In the genomic region with DNA sequence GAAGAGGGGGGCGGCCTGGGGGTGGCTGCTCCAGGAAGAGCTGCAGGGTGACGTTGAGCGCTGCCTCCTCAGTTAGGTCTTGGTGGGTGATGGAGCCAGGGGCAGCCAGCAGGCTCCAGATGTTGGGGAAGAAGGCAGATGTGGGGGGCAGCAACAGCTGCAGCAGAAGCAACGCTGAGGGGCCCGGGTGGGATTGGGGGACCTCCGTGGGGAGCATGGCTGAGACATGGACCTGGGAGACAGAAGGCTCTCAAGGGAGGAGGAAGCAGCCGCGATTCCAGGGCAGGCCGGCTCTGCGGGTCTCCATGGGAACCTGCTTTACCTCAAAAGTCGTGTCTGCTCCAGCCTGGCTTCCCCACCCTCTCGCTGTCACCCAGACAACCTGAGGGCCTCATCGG, we compare ENCODE assay signal across 8 cellular contexts. TPM values are rescaled to one million over a fixed set of nuclear protein-coding genes. Genes with fewer than 3 reads are reported as not detected.
A peak's percentile ranks its signal among the peaks of the same experiment; 100 is the strongest.
DNase-seq lines count a peak whose midpoint lies in the region; ATAC-seq, FAIRE-seq and TF ChIP-seq lines count a peak whose summit lies in the region.

No MANE protein-coding gene starts in this region.

- no peak for DNase-seq in activated CD8-positive, alpha-beta T cell treated with anti-CD3 and anti-CD28 coated beads, Interleukin-2, amount 10 ng/mL, durations not matched to agents 7 days and 5 days
- DNase-seq in HepG2 (ENCODE audit: low spot score) (no peak), SIG-M5 treated with dmso at 0.1 percent for 504 hours (lab: John Stamatoyannopoulos, UW; ENCODE audit: unreplicated experiment) (no peak), HCEC 1CT (no peak), HT-29 (ENCODE audit: low spot score) (no peak), aorta (no peak)

- H3K36me3 ChIP-seq in HepG2 (replicated peaks in 1 of 2; ENCODE audit: control insufficient read depth in 1 of 2, insufficient read depth in 2 of 2, low read length in 2 of 2) (peaks cover 19 to 21% of the 10 kb centered on the region in 2 experiments; a peak in 4 of 5 replicates), aorta (ENCODE audit: control insufficient read depth in 1 of 2, insufficient read depth in 2 of 2, low read length in 1 of 2) (peaks cover 0 to 2% of the 10 kb centered on the region in 2 donors)

- TF ChIP-seq POLR2A in HepG2 (IDR thresholded peaks at IDR 0.05; ENCODE audit: insufficient read depth in 1 of 2, low read depth in 2 of 2, low read length in 2 of 2) = no peak

- 15% methylated on average over 11 of the region's 13 CpGs for WGBS in HepG2 (ENCODE audit: low lambda C conversion rate)
- 47 to 51% methylated on average over 12 to 13 of the region's 13 CpGs for WGBS in aorta, 2 donors

- no peak for TF ChIP-seq CTCF in 22Rv1 (IDR thresholded peaks at IDR 0.05)
- no peak for TF ChIP-seq CTCF in HepG2 (CRISPR knock-in tag; IDR thresholded peaks at IDR 0.05)

- H3K27me3 Mint-ChIP-seq in activated CD8-positive, alpha-beta T cell treated with anti-CD3 and anti-CD28 coated beads, Interleukin-2, amount 10 ng/mL, durations not matched to agents 7 days and 5 days (ENCODE audit: low read depth) = no peaks in the 10 kb centered on the region

- H3K9me3 Mint-ChIP-seq in activated CD8-positive, alpha-beta T cell treated with anti-CD3 and anti-CD28 coated beads, Interleukin-2, amount 10 ng/mL, durations not matched to agents 7 days and 5 days (ENCODE audit: insufficient read depth) = no peaks in the 10 kb centered on the region

- peak overlapping the region; percentile 62 for H3K9ac ChIP-seq in HepG2 (ENCODE audit: insufficient read depth, low read depth, low read length)

- intact Hi-C loops in HepG2 (cut with micrococcal nuclease; ENCODE audit: unreplicated experiment) = loop anchor here (10.0 kb wide), 1 partner anchor 148 kb away; the partner anchor contains the start of gene C2
- intact Hi-C loops in aorta (cut with DNase I) = no loop called here

- H3K4me2 ChIP-seq in HepG2 (ENCODE audit: low read depth, low read length) = peak overlapping the region; percentile 88

- FAIRE-seq in HepG2 (lab: Jason Lieb, UNC) = no peak

- BruUV-seq in HepG2 (replicated peaks; lab: Mats Ljungman, UMichigan) = no TSS peak

- no peak for TF ChIP-seq RAD21 in HepG2 (CRISPR knock-in tag; IDR thresholded peaks at IDR 0.05)

- H4K20me1 ChIP-seq in HepG2 (ENCODE audit: insufficient read depth, low read length) = no peaks in the 10 kb centered on the region

- H3K9me3 ChIP-seq in HepG2 (ENCODE audit: low read length) (no peaks in the 10 kb centered on the region), aorta (ENCODE audit: control insufficient read depth, low read length) (no peaks in the 10 kb centered on the region)

- CTCF ChIA-PET in activated CD8-positive, alpha-beta T cell treated with anti-CD3 and anti-CD28 coated beads, Interleukin-2, amount 10 ng/mL, durations not matched to agents 7 days and 5 days (lab: Charles Lee) = interaction anchor here (2.0 kb wide), 1 partner anchor 14 kb away, joined by 14 read pairs; no protein-coding TSS in a partner anchor
- CTCF ChIA-PET in HepG2 (lab: Yijun Ruan, JAX; ENCODE audit: low intra/inter-chr PET ratio, low total read pairs) = no interaction called here

- H3K27ac Mint-ChIP-seq in activated CD8-positive, alpha-beta T cell treated with anti-CD3 and anti-CD28 coated beads, Interleukin-2, amount 10 ng/mL, durations not matched to agents 7 days and 5 days = peak overlapping the region; percentile 91

- ATAC-seq in GM21723 (IDR thresholded peaks at IDR 0.05; ENCODE audit: unreplicated experiment) (peak; percentile 14), HepG2 (peak; percentile 18), aorta (ENCODE audit: low FRiP score) (no peak)
- ATAC-seq in activated CD8-positive, alpha-beta T cell treated with anti-CD3 and anti-CD28 coated beads, Interleukin-2, amount 10 ng/mL, durations not matched to agents 7 days and 5 days = peak; percentile 20

- POLR2A ChIA-PET in activated CD8-positive, alpha-beta T cell treated with anti-CD3 and anti-CD28 coated beads, Interleukin-2, amount 10 ng/mL, durations not matched to agents 7 days and 5 days (lab: Charles Lee) = interaction anchor here (1.3 to 1.8 kb wide), 3 partner anchors 37 to 41 kb away, joined by 3 to 9 read pairs (median 3); partner anchors contain the start of gene MSH5
- POLR2A ChIA-PET in HepG2 (lab: Yijun Ruan, JAX) = interaction anchor here (1.3 to 9.0 kb wide), 12 partner anchors 10 to 119 kb away, joined by 3 to 279 read pairs (median 16); partner anchors contain the start of genes CLIC1, DDAH2, HSPA1A and HSPA1B

- H3K27ac ChIP-seq in 22Rv1 = peak overlapping the region; percentile 81
- H3K27ac ChIP-seq in HepG2 (ENCODE audit: extremely low read length, insufficient read depth, low read length) = peak overlapping the region; percentile 70
- H3K27ac ChIP-seq in aorta (ENCODE audit: low read depth in 1 of 2, low read length in 2 of 2) = no peak overlapping the region

- H3K4me1 ChIP-seq in HepG2 (ENCODE audit: insufficient read depth, low read length) = peaks cover 57% of the 10 kb centered on the region
- no peaks in the 10 kb centered on the region for H3K4me1 ChIP-seq in aorta (ENCODE audit: control insufficient read depth in 1 of 2, insufficient read depth in 2 of 2, low read length in 2 of 2)

- H2AFZ ChIP-seq in HepG2 (ENCODE audit: low read length) = no peak overlapping the region

- no peaks in the 10 kb centered on the region for H3K79me2 ChIP-seq in HepG2 (ENCODE audit: insufficient read depth, low read length)

- H3K27me3 ChIP-seq in HepG2 (ENCODE audit: control insufficient read depth in 1 of 2, insufficient read depth in 2 of 2, low read length in 2 of 2) = no peaks in the 10 kb centered on the region
- H3K27me3 ChIP-seq in aorta (ENCODE audit: control insufficient read depth in 1 of 2, insufficient read depth in 2 of 2, low read length in 1 of 2) = no peaks in the 10 kb centered on the region

- peaks cover 44% of the 10 kb centered on the region for H3K4me1 Mint-ChIP-seq in activated CD8-positive, alpha-beta T cell treated with anti-CD3 and anti-CD28 coated beads, Interleukin-2, amount 10 ng/mL, durations not matched to agents 7 days and 5 days (ENCODE audit: low read depth)

- H3K36me3 Mint-ChIP-seq in activated CD8-positive, alpha-beta T cell treated with anti-CD3 and anti-CD28 coated beads, Interleukin-2, amount 10 ng/mL, durations not matched to agents 7 days and 5 days (ENCODE audit: low read depth) = peaks cover 22% of the 10 kb centered on the region

- peak overlapping the region; percentile 50 for H3K4me3 Mint-ChIP-seq in activated CD8-positive, alpha-beta T cell treated with anti-CD3 and anti-CD28 coated beads, Interleukin-2, amount 10 ng/mL, durations not matched to agents 7 days and 5 days

- no peak for TF ChIP-seq EP300 in HepG2 (IDR thresholded peaks at IDR 0.05; ENCODE audit: low read depth in 2 of 2, low read length in 2 of 2)
- no peak for TF ChIP-seq EP300 in HepG2 (CRISPR knock-in tag; IDR thresholded peaks at IDR 0.05; ENCODE audit: borderline replicate concordance)

- in situ Hi-C loops in HepG2 (cut with HindIII; ENCODE audit: extremely low pct_ligation_motif_present, low pct_unique_long_range_greater_than_20kb) = no loop called here

- H3K4me3 ChIP-seq in HepG2 (replicated peaks in 1 of 3; ENCODE audit: insufficient read depth in 1 of 3, low read depth in 2 of 3, low read length in 3 of 3) (peak overlapping the region; percentile 45 to 72 (median 48)), aorta (ENCODE audit: low read length in 2 of 2) (no peak overlapping the region)

RNA-seq across cellular contexts. Expression of gene VWA7, which starts 0.6 kb away (rescaled TPM):
- total RNA-seq in activated CD8-positive, alpha-beta T cell treated with anti-CD3 and anti-CD28 coated beads, Interleukin-2, amount 10 ng/mL, durations not matched to agents 7 days and 5 days = 1 to 10 TPM; 6.4 to 6.6 TPM
- total RNA-seq in HepG2 (2016; rRNA removed; fragmentation: Illumina TruSeq; extraction: Trizol) = 0.79 and 0.86 TPM in 2 replicates
- 0.26 and 0.61 TPM in 2 replicates for total RNA-seq in HepG2 (2016; cell fraction: cytosol; rRNA removed; fragmentation: Illumina TruSeq; extraction: Trizol; ENCODE audit: low read depth)
- total RNA-seq in HepG2 (2016; cell fraction: insoluble cytoplasmic fraction; rRNA removed; fragmentation: Illumina TruSeq; extraction: Trizol) = 1.00 and 1.6 TPM in 2 replicates
- 1.1 TPM in 2 replicates for total RNA-seq in HepG2 (2016; cell fraction: membrane; rRNA removed; fragmentation: Illumina TruSeq; extraction: Trizol)
- total RNA-seq in HepG2 (2016; cell fraction: nucleus; rRNA removed; fragmentation: Illumina TruSeq; extraction: Trizol) = 1.1 and 1.5 TPM in 2 replicates
- 3.3 and 4.4 TPM in 2 replicates for polyA plus RNA-seq in HepG2 (2011; rRNA removed)
- 1.2 and 1.4 TPM in 2 replicates for polyA plus RNA-seq in HepG2 (2011; cell fraction: cytosol; rRNA removed)
- polyA plus RNA-seq in HepG2 (2011; cell fraction: nucleus; rRNA removed) = 14.3 and 22.4 TPM in 2 replicates
- 4.3 and 5.0 TPM in 2 replicates for polyA plus RNA-seq in HepG2 (2012)
- 0.23 and 0.25 TPM in 2 replicates for polyA plus RNA-seq in HepG2 (2016; cell fraction: cytosol; fragmentation: Illumina TruSeq; extraction: Trizol; ENCODE audit: low read depth)
- 0.87 and 1.4 TPM in 2 replicates for polyA plus RNA-seq in HepG2 (2016; cell fraction: insoluble cytoplasmic fraction; fragmentation: Illumina TruSeq; extraction: Trizol; ENCODE audit: low read depth)
- 0.29 and 0.52 TPM in 2 replicates for polyA plus RNA-seq in HepG2 (2016; cell fraction: membrane; fragmentation: Illumina TruSeq; extraction: Trizol; ENCODE audit: low read depth)
- 2.7 and 3.6 TPM in 2 replicates for polyA plus RNA-seq in HepG2 (2016; cell fraction: nucleus; fragmentation: Illumina TruSeq; extraction: Trizol; ENCODE audit: insufficient read depth, low read depth)
- polyA minus RNA-seq in HepG2 (2011; rRNA and poly(A)+ RNA removed; ENCODE audit: low replicate concordance) = 3.8 and 4.5 TPM in 2 replicates
- 2.0 and 3.0 TPM in 2 replicates for polyA minus RNA-seq in HepG2 (2011; cell fraction: cytosol; rRNA and poly(A)+ RNA removed)
- 3.0 and 9.0 TPM in 2 replicates for polyA minus RNA-seq in HepG2 (2011; cell fraction: nucleus; rRNA and poly(A)+ RNA removed)
- total RNA-seq in HT-29 (2014; rRNA removed; shearing (Covaris generic)) = 5.6 and 11.2 TPM in 2 replicates
- total RNA-seq in aorta = 1 to 10 TPM in 1 of 2 donors, under 1 TPM in 1; 0.58 to 1.3 TPM
- under 1 TPM in 1 of 2 donors, not detected in 1; 0.23 TPM for polyA plus RNA-seq in aorta

RNA-seq across cellular contexts. Expression of gene SAPCD1, which starts 14.1 kb away (rescaled TPM):
- 10 to 100 TPM; 14.3 to 15.4 TPM for total RNA-seq in activated CD8-positive, alpha-beta T cell treated with anti-CD3 and anti-CD28 coated beads, Interleukin-2, amount 10 ng/mL, durations not matched to agents 7 days and 5 days
- total RNA-seq in HepG2 (2016; rRNA removed; fragmentation: Illumina TruSeq; extraction: Trizol) (0.56 and 2.5 TPM in 2 replicates), aorta (1 to 10 TPM in 1 of 2 donors, under 1 TPM in 1; 0.68 to 2.9 TPM)
- total RNA-seq in HepG2 (2016; cell fraction: cytosol; rRNA removed; fragmentation: Illumina TruSeq; extraction: Trizol; ENCODE audit: low read depth) = 2.3 TPM in 2 replicates
- total RNA-seq in HepG2 (2016; cell fraction: insoluble cytoplasmic fraction; rRNA removed; fragmentation: Illumina TruSeq; extraction: Trizol) = 0.51 and 2.0 TPM in 2 replicates
- total RNA-seq in HepG2 (2016; cell fraction: membrane; rRNA removed; fragmentation: Illumina TruSeq; extraction: Trizol) = 0.90 and 0.96 TPM in 2 replicates
- 2.3 and 5.6 TPM in 2 replicates for total RNA-seq in HepG2 (2016; cell fraction: nucleus; rRNA removed; fragmentation: Illumina TruSeq; extraction: Trizol)
- polyA plus RNA-seq in HepG2 (2011; rRNA removed) (3.9 and 5.3 TPM in 2 replicates), aorta (1 to 10 TPM in 1 of 2 donors, not detected in 1; 3.2 TPM)
- polyA plus RNA-seq in HepG2 (2011; cell fraction: cytosol; rRNA removed) = 0.92 and 1.1 TPM in 2 replicates
- 49.5 and 69.8 TPM in 2 replicates for polyA plus RNA-seq in HepG2 (2011; cell fraction: nucleus; rRNA removed)
- polyA plus RNA-seq in HepG2 (2012) = 4.7 and 9.1 TPM in 2 replicates
- 0.23 and 0.59 TPM in 2 replicates for polyA plus RNA-seq in HepG2 (2016; cell fraction: cytosol; fragmentation: Illumina TruSeq; extraction: Trizol; ENCODE audit: low read depth)
- 0.53 and 0.99 TPM in 2 replicates for polyA plus RNA-seq in HepG2 (2016; cell fraction: insoluble cytoplasmic fraction; fragmentation: Illumina TruSeq; extraction: Trizol; ENCODE audit: low read depth)
- 0.41 and 0.44 TPM in 2 replicates for polyA plus RNA-seq in HepG2 (2016; cell fraction: membrane; fragmentation: Illumina TruSeq; extraction: Trizol; ENCODE audit: low read depth)
- polyA plus RNA-seq in HepG2 (2016; cell fraction: nucleus; fragmentation: Illumina TruSeq; extraction: Trizol; ENCODE audit: insufficient read depth, low read depth) = 12.4 and 21.2 TPM in 2 replicates
- polyA minus RNA-seq in HepG2 (2011; rRNA and poly(A)+ RNA removed; ENCODE audit: low replicate concordance) = not detected in 2 replicates
- polyA minus RNA-seq in HepG2 (2011; cell fraction: cytosol; rRNA and poly(A)+ RNA removed) = not detected in 2 replicates
- polyA minus RNA-seq in HepG2 (2011; cell fraction: nucleus; rRNA and poly(A)+ RNA removed) = 5.4 and 6.5 TPM in 2 replicates
- total RNA-seq in HT-29 (2014; rRNA removed; shearing (Covaris generic)) = 6.3 and 11.6 TPM in 2 replicates

RNA-seq across cellular contexts. Expression of gene VARS1, which starts 19.0 kb away (rescaled TPM):
- total RNA-seq in activated CD8-positive, alpha-beta T cell treated with anti-CD3 and anti-CD28 coated beads, Interleukin-2, amount 10 ng/mL, durations not matched to agents 7 days and 5 days = 100 to 1,000 TPM; 114 to 115 TPM
- total RNA-seq in HepG2 (2016; rRNA removed; fragmentation: Illumina TruSeq; extraction: Trizol) = 56.1 and 59.2 TPM in 2 replicates
- total RNA-seq in HepG2 (2016; cell fraction: cytosol; rRNA removed; fragmentation: Illumina TruSeq; extraction: Trizol; ENCODE audit: low read depth) = 36.5 and 36.9 TPM in 2 replicates
- total RNA-seq in HepG2 (2016; cell fraction: insoluble cytoplasmic fraction; rRNA removed; fragmentation: Illumina TruSeq; extraction: Trizol) = 50.7 and 55.3 TPM in 2 replicates
- 27.2 and 29.5 TPM in 2 replicates for total RNA-seq in HepG2 (2016; cell fraction: membrane; rRNA removed; fragmentation: Illumina TruSeq; extraction: Trizol)
- 86.8 and 97.8 TPM in 2 replicates for total RNA-seq in HepG2 (2016; cell fraction: nucleus; rRNA removed; fragmentation: Illumina TruSeq; extraction: Trizol)
- 14.7 and 19.9 TPM in 2 replicates for polyA plus RNA-seq in HepG2 (2011; rRNA removed)
- 9.3 and 11.8 TPM in 2 replicates for polyA plus RNA-seq in HepG2 (2011; cell fraction: cytosol; rRNA removed)
- 168 and 186 TPM in 2 replicates for polyA plus RNA-seq in HepG2 (2011; cell fraction: nucleus; rRNA removed)
- 66.0 and 85.3 TPM in 2 replicates for polyA plus RNA-seq in HepG2 (2012)
- polyA plus RNA-seq in HepG2 (2016; cell fraction: cytosol; fragmentation: Illumina TruSeq; extraction: Trizol; ENCODE audit: low read depth) = 13.0 and 13.1 TPM in 2 replicates
- 49.9 and 74.0 TPM in 2 replicates for polyA plus RNA-seq in HepG2 (2016; cell fraction: insoluble cytoplasmic fraction; fragmentation: Illumina TruSeq; extraction: Trizol; ENCODE audit: low read depth)
- 19.6 and 25.4 TPM in 2 replicates for polyA plus RNA-seq in HepG2 (2016; cell fraction: membrane; fragmentation: Illumina TruSeq; extraction: Trizol; ENCODE audit: low read depth)
- polyA plus RNA-seq in HepG2 (2016; cell fraction: nucleus; fragmentation: Illumina TruSeq; extraction: Trizol; ENCODE audit: insufficient read depth, low read depth) = 221 and 231 TPM in 2 replicates
- polyA minus RNA-seq in HepG2 (2011; rRNA and poly(A)+ RNA removed; ENCODE audit: low replicate concordance) = 58.3 and 63.6 TPM in 2 replicates
- 37.6 and 39.2 TPM in 2 replicates for polyA minus RNA-seq in HepG2 (2011; cell fraction: cytosol; rRNA and poly(A)+ RNA removed)
- 34.9 and 47.5 TPM in 2 replicates for polyA minus RNA-seq in HepG2 (2011; cell fraction: nucleus; rRNA and poly(A)+ RNA removed)
- total RNA-seq in HT-29 (2014; rRNA removed; shearing (Covaris generic)) = 128 and 138 TPM in 2 replicates
- total RNA-seq in aorta = 10 to 100 TPM; 44.4 to 49.6 TPM
- polyA plus RNA-seq in aorta = 10 to 100 TPM in 1 of 2 donors, 1 to 10 TPM in 1; 9.8 to 26.4 TPM

RNA-seq across cellular contexts. Expression of gene LSM2, which starts 30.2 kb away (rescaled TPM):
- 100 to 1,000 TPM; 123 to 128 TPM for total RNA-seq in activated CD8-positive, alpha-beta T cell treated with anti-CD3 and anti-CD28 coated beads, Interleukin-2, amount 10 ng/mL, durations not matched to agents 7 days and 5 days
- total RNA-seq in HepG2 (2016; rRNA removed; fragmentation: Illumina TruSeq; extraction: Trizol) (90.5 and 93.7 TPM in 2 replicates), aorta (10 to 100 TPM; 32.4 to 33.4 TPM)
- total RNA-seq in HepG2 (2016; cell fraction: cytosol; rRNA removed; fragmentation: Illumina TruSeq; extraction: Trizol; ENCODE audit: low read depth) = 84.8 and 113 TPM in 2 replicates
- total RNA-seq in HepG2 (2016; cell fraction: insoluble cytoplasmic fraction; rRNA removed; fragmentation: Illumina TruSeq; extraction: Trizol) = 85.1 and 91.1 TPM in 2 replicates
- 109 and 138 TPM in 2 replicates for total RNA-seq in HepG2 (2016; cell fraction: membrane; rRNA removed; fragmentation: Illumina TruSeq; extraction: Trizol)
- total RNA-seq in HepG2 (2016; cell fraction: nucleus; rRNA removed; fragmentation: Illumina TruSeq; extraction: Trizol) = 34.2 and 38.1 TPM in 2 replicates
- polyA plus RNA-seq in HepG2 (2011; rRNA removed) (64.7 and 69.4 TPM in 2 replicates), aorta (10 to 100 TPM; 41.7 to 42.2 TPM)
- polyA plus RNA-seq in HepG2 (2011; cell fraction: cytosol; rRNA removed) = 89.7 and 101 TPM in 2 replicates
- polyA plus RNA-seq in HepG2 (2011; cell fraction: nucleus; rRNA removed) = 34.2 and 36.0 TPM in 2 replicates
- 71.2 and 86.4 TPM in 2 replicates for polyA plus RNA-seq in HepG2 (2012)
- polyA plus RNA-seq in HepG2 (2016; cell fraction: cytosol; fragmentation: Illumina TruSeq; extraction: Trizol; ENCODE audit: low read depth) = 98.5 and 146 TPM in 2 replicates
- 103 and 104 TPM in 2 replicates for polyA plus RNA-seq in HepG2 (2016; cell fraction: insoluble cytoplasmic fraction; fragmentation: Illumina TruSeq; extraction: Trizol; ENCODE audit: low read depth)
- polyA plus RNA-seq in HepG2 (2016; cell fraction: membrane; fragmentation: Illumina TruSeq; extraction: Trizol; ENCODE audit: low read depth) = 107 and 140 TPM in 2 replicates
- polyA plus RNA-seq in HepG2 (2016; cell fraction: nucleus; fragmentation: Illumina TruSeq; extraction: Trizol; ENCODE audit: insufficient read depth, low read depth) = 61.6 and 67.5 TPM in 2 replicates
- 56.3 and 77.2 TPM in 2 replicates for polyA minus RNA-seq in HepG2 (2011; rRNA and poly(A)+ RNA removed; ENCODE audit: low replicate concordance)
- polyA minus RNA-seq in HepG2 (2011; cell fraction: cytosol; rRNA and poly(A)+ RNA removed) = 44.2 and 47.4 TPM in 2 replicates
- 7.2 and 10.2 TPM in 2 replicates for polyA minus RNA-seq in HepG2 (2011; cell fraction: nucleus; rRNA and poly(A)+ RNA removed)
- 77.4 and 93.6 TPM in 2 replicates for total RNA-seq in HT-29 (2014; rRNA removed; shearing (Covaris generic))

RNA-seq across cellular contexts. Expression of gene MSH5, which starts 36.8 kb away (rescaled TPM):
- 10 to 100 TPM; 64.8 to 73.6 TPM for total RNA-seq in activated CD8-positive, alpha-beta T cell treated with anti-CD3 and anti-CD28 coated beads, Interleukin-2, amount 10 ng/mL, durations not matched to agents 7 days and 5 days
- total RNA-seq in HepG2 (2016; rRNA removed; fragmentation: Illumina TruSeq; extraction: Trizol) = 2.5 and 10.2 TPM in 2 replicates
- total RNA-seq in HepG2 (2016; cell fraction: cytosol; rRNA removed; fragmentation: Illumina TruSeq; extraction: Trizol; ENCODE audit: low read depth) = 6.2 and 9.7 TPM in 2 replicates
- 3.6 and 10.0 TPM in 2 replicates for total RNA-seq in HepG2 (2016; cell fraction: insoluble cytoplasmic fraction; rRNA removed; fragmentation: Illumina TruSeq; extraction: Trizol)
- total RNA-seq in HepG2 (2016; cell fraction: membrane; rRNA removed; fragmentation: Illumina TruSeq; extraction: Trizol) = 3.8 and 4.3 TPM in 2 replicates
- total RNA-seq in HepG2 (2016; cell fraction: nucleus; rRNA removed; fragmentation: Illumina TruSeq; extraction: Trizol) = 23.2 and 28.8 TPM in 2 replicates
- 28.3 and 38.7 TPM in 2 replicates for polyA plus RNA-seq in HepG2 (2011; rRNA removed)
- polyA plus RNA-seq in HepG2 (2011; cell fraction: cytosol; rRNA removed) = 6.2 and 7.0 TPM in 2 replicates
- 221 and 280 TPM in 2 replicates for polyA plus RNA-seq in HepG2 (2011; cell fraction: nucleus; rRNA removed)
- polyA plus RNA-seq in HepG2 (2012) = 18.8 and 19.5 TPM in 2 replicates
- 0.90 and 1.3 TPM in 2 replicates for polyA plus RNA-seq in HepG2 (2016; cell fraction: cytosol; fragmentation: Illumina TruSeq; extraction: Trizol; ENCODE audit: low read depth)
- 2.9 and 3.2 TPM in 2 replicates for polyA plus RNA-seq in HepG2 (2016; cell fraction: insoluble cytoplasmic fraction; fragmentation: Illumina TruSeq; extraction: Trizol; ENCODE audit: low read depth)
- polyA plus RNA-seq in HepG2 (2016; cell fraction: membrane; fragmentation: Illumina TruSeq; extraction: Trizol; ENCODE audit: low read depth) = 1.5 and 2.2 TPM in 2 replicates
- 76.6 and 77.9 TPM in 2 replicates for polyA plus RNA-seq in HepG2 (2016; cell fraction: nucleus; fragmentation: Illumina TruSeq; extraction: Trizol; ENCODE audit: insufficient read depth, low read depth)
- polyA minus RNA-seq in HepG2 (2011; rRNA and poly(A)+ RNA removed; ENCODE audit: low replicate concordance) = 32.0 and 34.5 TPM in 2 replicates
- polyA minus RNA-seq in HepG2 (2011; cell fraction: cytosol; rRNA and poly(A)+ RNA removed) = 3.9 and 5.5 TPM in 2 replicates
- polyA minus RNA-seq in HepG2 (2011; cell fraction: nucleus; rRNA and poly(A)+ RNA removed) = 84.3 and 91.3 TPM in 2 replicates
- 19.6 and 20.9 TPM in 2 replicates for total RNA-seq in HT-29 (2014; rRNA removed; shearing (Covaris generic))
- total RNA-seq in aorta = 10 to 100 TPM in 1 of 2 donors, 1 to 10 TPM in 1; 5.9 to 15.1 TPM
- polyA plus RNA-seq in aorta = 1 to 10 TPM in 1 of 2 donors, not detected in 1; 7.0 TPM

Comparison
In these comparisons a context has a peak if more than half of its experiments do, and no peak if none do; other contexts are left out.
1. H3K27ac ChIP-seq: peak in 22Rv1 (single experiment) and HepG2 (single experiment); none in aorta (0 of 2).
2. H3K4me3 ChIP-seq: peak in HepG2 (3 of 3); none in aorta (0 of 2).